In the genomic region with DNA sequence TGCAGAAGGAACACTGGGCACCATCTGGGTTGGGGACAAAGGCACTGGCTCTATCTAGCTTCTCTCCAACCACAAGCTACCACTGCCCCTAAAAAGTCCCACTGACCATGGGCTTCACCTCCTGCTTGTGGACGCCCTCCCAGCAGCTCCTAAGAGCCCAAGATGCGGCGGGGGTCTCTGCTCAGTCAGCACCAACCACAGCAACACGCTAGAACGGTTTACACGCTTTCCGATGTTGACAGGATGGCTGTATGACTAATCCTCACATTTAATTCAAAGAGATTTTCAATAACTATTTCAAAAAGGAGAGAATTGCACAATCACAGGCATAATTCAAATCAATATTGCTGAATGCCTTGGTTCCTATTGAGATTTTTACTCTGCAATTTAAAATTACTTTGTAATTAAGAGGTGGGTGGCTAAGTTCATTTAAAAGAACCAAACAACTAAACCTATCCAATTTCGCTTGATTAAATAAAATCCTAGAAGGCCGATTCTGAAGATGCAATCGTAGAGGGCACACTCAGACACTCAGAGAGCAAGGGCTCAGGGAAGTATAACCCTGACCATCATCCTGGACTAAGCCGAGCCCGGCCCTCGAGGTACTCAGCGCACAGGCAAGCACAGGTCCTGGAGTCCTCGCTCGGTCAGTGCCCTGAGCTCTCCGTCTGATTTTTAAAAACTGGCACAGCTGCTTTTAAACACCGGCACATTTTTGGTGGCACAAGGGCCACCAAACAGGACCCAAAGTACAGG, we compare ENCODE assay signal across 8 cellular contexts.
DNase-seq lines count a peak whose midpoint lies in the region; ATAC-seq and TF ChIP-seq lines count a peak whose summit lies in the region.
"Not testable (repeated sequence)": the region's sequence is repeated elsewhere in the genome, so short reads cannot be mapped to it uniquely, and the experiment has no call there.

No MANE protein-coding gene starts in this region.

- not testable (repeated sequence) for H3K9me3 Mint-ChIP-seq in HFFc6; activated T-cell treated with anti-CD3 and anti-CD28 coated beads, Interleukin-2, amount 50 U/mL, for 4 hours

- not testable (repeated sequence) for DNase-seq in GM12865 (ENCODE audit: low read depth); HFFc6; MG63; activated T-cell treated with anti-CD3 and anti-CD28 coated beads, Interleukin-2, amount 50 U/mL, for 4 hours; effector memory CD4-positive, alpha-beta T cell; omental fat pad (ENCODE audit: low spot score)

- not testable (repeated sequence) for H3K9me3 ChIP-seq in MG63; effector memory CD4-positive, alpha-beta T cell (ENCODE audit: control insufficient read depth, low read length); iPS-20b (ENCODE audit: insufficient read depth, low read depth, low read length)

- not testable (repeated sequence) for TF ChIP-seq CTCF in GM12865 (IDR thresholded peaks at IDR 0.05; ENCODE audit: insufficient read depth, low read depth, low read length, missing control alignments); HFFc6 (IDR thresholded peaks at IDR 0.05); omental fat pad (IDR thresholded peaks at IDR 0.05)

- H3K36me3 ChIP-seq in MG63; effector memory CD4-positive, alpha-beta T cell (ENCODE audit: control insufficient read depth, insufficient read depth, low read length); iPS-20b (ENCODE audit: insufficient read depth, low read depth, low read length); urinary bladder (ENCODE audit: insufficient read depth): not testable (repeated sequence)

- not testable (repeated sequence) for H3K4me1 Mint-ChIP-seq in HFFc6 (ENCODE audit: low read depth); activated T-cell treated with anti-CD3 and anti-CD28 coated beads, Interleukin-2, amount 50 U/mL, for 4 hours (ENCODE audit: low read depth)

- WGBS in urinary bladder = 12% methylated on average over 3 of the region's 18 CpGs

- H3K27ac Mint-ChIP-seq in HFFc6 = not testable (repeated sequence)

- peak overlapping the region; percentile 85 for H3K4me3 Mint-ChIP-seq in HFFc6
- H3K4me3 Mint-ChIP-seq in activated T-cell treated with anti-CD3 and anti-CD28 coated beads, Interleukin-2, amount 50 U/mL, for 4 hours = peak overlapping the region; percentile 76

- H3K4me3 ChIP-seq in GM12865 (ENCODE audit: low read depth, low read length) (peak overlapping the region; percentile 35), MG63 (peak overlapping the region; percentile 48), iPS-20b (ENCODE audit: low read length) (peak overlapping the region; percentile 35; the same call in 1 of the 2 replicates), urinary bladder (ENCODE audit: low read depth, low read length) (peak overlapping the region; percentile 45)
- H3K4me3 ChIP-seq in effector memory CD4-positive, alpha-beta T cell (ENCODE audit: insufficient read depth, low read depth, low read length, poor library complexity, severe bottlenecking) = peak overlapping the region; percentile 32

- H3K4me1 ChIP-seq in effector memory CD4-positive, alpha-beta T cell (ENCODE audit: control insufficient read depth, insufficient read depth, low read length, poor library complexity, severe bottlenecking); iPS-20b (ENCODE audit: insufficient read depth, low read length); urinary bladder (ENCODE audit: insufficient read depth): not testable (repeated sequence)

- not testable (repeated sequence) for H3K27me3 Mint-ChIP-seq in HFFc6 (ENCODE audit: insufficient read depth); activated T-cell treated with anti-CD3 and anti-CD28 coated beads, Interleukin-2, amount 50 U/mL, for 4 hours (ENCODE audit: low read depth)

- H3K27ac ChIP-seq in effector memory CD4-positive, alpha-beta T cell (ENCODE audit: insufficient read depth, low read length, poor library complexity, severe bottlenecking); iPS-20b (ENCODE audit: low read length); urinary bladder (ENCODE audit: low read depth): not testable (repeated sequence)

- not testable (repeated sequence) for H3K36me3 Mint-ChIP-seq in HFFc6 (ENCODE audit: low read depth); activated T-cell treated with anti-CD3 and anti-CD28 coated beads, Interleukin-2, amount 50 U/mL, for 4 hours (ENCODE audit: insufficient read depth)

- H3K9ac ChIP-seq in iPS-20b (ENCODE audit: low read depth, low read length) = not testable (repeated sequence)

- ATAC-seq in activated T-cell treated with anti-CD3 and anti-CD28 coated beads, Interleukin-2, amount 50 U/mL, for 4 hours = peak; percentile 24 to 27
- ATAC-seq in omental fat pad (ENCODE audit: low FRiP score) = peak; percentile 65

- H3K27me3 ChIP-seq in MG63; effector memory CD4-positive, alpha-beta T cell (replicated peaks; ENCODE audit: control insufficient read depth, insufficient read depth, low read length, poor library complexity, severe bottlenecking); iPS-20b (ENCODE audit: insufficient read depth, low read length): not testable (repeated sequence)
